Comparison of ENCODE assay signal across 8 cellular contexts in the genomic region with DNA sequence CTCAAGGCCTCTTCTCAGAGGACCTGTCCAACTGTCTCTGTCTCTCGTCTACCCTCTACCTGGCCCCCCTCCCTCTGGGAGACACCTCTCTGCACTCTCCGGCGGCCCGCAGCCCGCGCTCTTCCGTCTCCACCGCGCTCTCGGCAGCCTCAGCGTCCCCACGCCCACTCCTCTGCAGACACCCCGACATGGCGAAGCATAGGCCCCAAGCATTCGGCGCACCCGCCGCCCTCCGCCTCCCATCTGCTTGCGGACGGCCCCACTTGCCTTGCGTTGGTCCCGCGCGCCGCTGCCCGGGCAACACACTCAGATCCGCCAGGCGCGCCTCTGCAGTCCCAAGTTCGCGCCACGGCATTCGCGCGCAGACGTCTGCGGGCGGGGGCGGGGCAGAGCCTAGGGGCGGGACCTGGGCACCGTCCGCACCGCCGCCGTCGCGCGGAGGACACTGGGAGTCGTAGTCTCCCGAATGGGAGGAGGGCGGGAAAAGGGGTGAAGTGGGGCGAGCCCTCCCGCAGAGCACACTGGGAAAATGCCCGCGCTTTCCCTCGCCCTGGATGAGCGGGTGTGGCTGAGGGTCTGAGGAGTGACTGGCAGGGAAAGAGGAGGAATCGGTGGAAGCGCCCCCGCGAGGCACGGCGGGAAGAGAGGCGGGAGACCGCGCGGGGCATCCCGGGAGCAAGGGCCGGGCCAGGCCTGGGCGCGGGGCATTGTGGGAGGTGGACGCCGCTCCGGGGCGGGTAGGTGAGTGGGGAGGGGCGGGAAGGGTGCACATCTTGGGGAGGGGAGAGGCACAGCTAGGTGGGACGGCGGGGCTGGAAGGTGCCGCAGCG. TPM values are rescaled to one million over a fixed set of nuclear protein-coding genes. Genes with fewer than 3 reads are reported as not detected.
DNase-seq lines count a peak whose midpoint lies in the region; ATAC-seq and TF ChIP-seq lines count a peak whose summit lies in the region.

Gene LIG1, minus strand, starts transcription at position 371 of the 830 bp plus-strand sequence. CDS start 4,778 bp downstream, outside the sequence.
Gene ZSWIM9, plus strand, starts transcription at position 707 of the 830 bp plus-strand sequence. CDS start 1,123 bp downstream, outside the sequence.

- H3K4me3 ChIP-seq in right cardiac atrium (ENCODE audit: low read length) (peak within 1 kb of the TSS; percentile 83), vagina (peak within 1 kb of the TSS; percentile 72 to 85)

- no peaks in the 10 kb centered on the region for H3K27me3 ChIP-seq in right cardiac atrium (ENCODE audit: control insufficient read depth, insufficient read depth)
- no peaks in the 10 kb centered on the region for H3K27me3 ChIP-seq in vagina

- DNase-seq in NCI-H187 treated with DMSO at 0.1 percent for 48 hours (lab: John Stamatoyannopoulos, UW) (peak; percentile 85), T-helper 2 cell (peak; percentile 84 to 96 (median 86)), anterior cingulate cortex (lab: John Stamatoyannopoulos, UW) (peak; percentile 74 to 100 (median 95)), right cardiac atrium (peak; percentile 91 to 96 (median 96)), putamen (ENCODE audit: low spot score) (peak; percentile 95), vagina (ENCODE audit: extremely low spot score in 2 of 2) (peak in 1 of 2 donors; percentile 92)

- H3K36me3 ChIP-seq in vagina: peaks cover 0 to 15% of the 10 kb centered on the region in 2 donors

- no peak for TF ChIP-seq CTCF in vagina (IDR thresholded peaks at IDR 0.05)

- intact Hi-C loops in right cardiac atrium (cut with DNase I): no loop called here
- intact Hi-C loops in vagina (cut with DNase I): loop anchor here (5.0 kb wide), 1 partner anchor 1143 kb away; no protein-coding TSS in a partner anchor

- ATAC-seq in GM18498 (IDR thresholded peaks at IDR 0.05; ENCODE audit: unreplicated experiment): peak; percentile 80
- peak; percentile 76 for ATAC-seq in HG02938 (IDR thresholded peaks at IDR 0.05; ENCODE audit: unreplicated experiment)
- peak; percentile 97 to 98 for ATAC-seq in right cardiac atrium

- H3K4me1 ChIP-seq in right cardiac atrium (ENCODE audit: control insufficient read depth, insufficient read depth, low read length) (peaks cover 3% of the 10 kb centered on the region), vagina (peaks cover 20% of the 10 kb centered on the region)

- no peak for TF ChIP-seq POLR2A in vagina (IDR thresholded peaks at IDR 0.05)

- H3K9me3 ChIP-seq in right cardiac atrium (ENCODE audit: control insufficient read depth, low read length) (no peaks in the 10 kb centered on the region), vagina (no peaks in the 10 kb centered on the region)

- WGBS in right cardiac atrium: under 1% methylated on average over 81 of the region's 81 CpGs

- peak within 1 kb of the TSS; percentile 96 for H3K27ac ChIP-seq in right cardiac atrium (ENCODE audit: low read length)
- H3K27ac ChIP-seq in vagina: peak within 1 kb of the TSS; percentile 83

RNA-seq across cellular contexts. Expression of gene LIG1, which starts in this region (rescaled TPM):
- 1 to 10 TPM; 3.8 to 8.4 (median 5.5) TPM for total RNA-seq in right cardiac atrium
- polyA plus RNA-seq in right cardiac atrium: 4.2 TPM
- total RNA-seq in vagina: 10.8 TPM

RNA-seq across cellular contexts. Expression of gene ZSWIM9, which starts in this region (rescaled TPM):
- 1 to 10 TPM; 5.4 to 6.9 (median 6.5) TPM for total RNA-seq in right cardiac atrium
- 5.7 TPM for polyA plus RNA-seq in right cardiac atrium
- 5.4 TPM for total RNA-seq in vagina
